In genomic region chr1:167548059-167548932, GRCh38 we compare ENCODE assay signal across 10 cellular contexts. TPM values are rescaled to one million over a fixed set of nuclear protein-coding genes. Genes with fewer than 3 reads are reported as not detected.
DNase-seq lines count a peak whose midpoint lies in the region; ATAC-seq and TF ChIP-seq lines count a peak whose summit lies in the region.
"Had no signal": no experiment of that assay in that cellular context is flagged by ENCODE, and none has a peak within 500 bp of the region (broad histone marks: within the 10 kb centered on the region; RNA-seq: fewer than 3 reads in every experiment).

No MANE protein-coding gene starts in this region.

- no peaks in the 10 kb centered on the region; the same call in 1 of the 2 replicates for H3K27me3 ChIP-seq in GM23338 (ENCODE audit: insufficient read depth)
- H3K27me3 ChIP-seq in heart right ventricle: no peaks in the 10 kb centered on the region
- H3K27me3 ChIP-seq in stomach: no peaks in the 10 kb centered on the region

- H3K9me2 ChIP-seq in GM23338 (ENCODE audit: insufficient read depth): no peaks in the 10 kb centered on the region

- H3K27ac ChIP-seq in GM23338 (ENCODE audit: low read depth) (no peak overlapping the region; the same call in 1 of the 2 replicates), heart right ventricle (peak overlapping the region in 6 of 10 donors; percentile 3 to 91 (median 36)), stomach (peak overlapping the region in 4 of 5 donors; percentile 48 to 75 (median 63))

- 68 to 77% methylated on average over 5 of the region's 5 CpGs for WGBS in heart right ventricle, 2 donors
- 55 to 77% (median 75%) methylated on average over 5 of the region's 5 CpGs for WGBS in stomach, 5 donors
- WGBS in lower leg skin, 2 donors: 58 to 62% methylated on average over 5 of the region's 5 CpGs

- no peaks in the 10 kb centered on the region for H3F3A ChIP-seq in GM23338 (replicated peaks; ENCODE audit: low read depth)

- H3K36me3 Mint-ChIP-seq in GM23338 (ENCODE audit: low read depth) (peaks cover 19% of the 10 kb centered on the region), T-helper 17 cell (ENCODE audit: low read depth) (peaks cover 5% of the 10 kb centered on the region)

- H3K4me3 ChIP-seq in GM23338 (no peak overlapping the region), heart right ventricle (peak overlapping the region in 1 of 10 donors; percentile 22), stomach (no peak overlapping the region), lower leg skin (ENCODE audit: low read depth, poor library complexity, severe bottlenecking) (no peak overlapping the region)

- DNase-seq in GM23338 (ENCODE audit: low spot score) (no peak), T-helper 17 cell (no peak), heart right ventricle (no peak), stomach (no peak), lower leg skin (ENCODE audit: low spot score in 2 of 2) (no peak), superior temporal gyrus (ENCODE audit: extremely low spot score) (no peak)
- no peak for DNase-seq in stimulated activated CD8-positive, alpha-beta memory T cell treated with anti-CD3 and anti-CD28 coated beads, Interleukin-4, amount 100 ng/mL, for 48 hours
- DNase-seq: NCI-H2227 treated with DMSO at 0.1 percent for 48 hours had no signal

- H3K27me3 Mint-ChIP-seq in GM23338 (ENCODE audit: insufficient read depth, low read depth, poor library complexity) (peaks cover 4% of the 10 kb centered on the region), T-helper 17 cell (no peaks in the 10 kb centered on the region)

- TF ChIP-seq POLR2A in stomach (IDR thresholded peaks at IDR 0.05): no peak
- no peak for TF ChIP-seq POLR2A in lower leg skin (IDR thresholded peaks at IDR 0.05)

- no peak overlapping the region for H3K4me2 ChIP-seq in GM23338

- H2AFZ ChIP-seq in GM23338: no peak overlapping the region

- H3K27ac Mint-ChIP-seq in GM23338: 0 out of 2 replicates have a peak overlapping the region, but pooled peaks have one; percentile 78
- peak overlapping the region; percentile 51 for H3K27ac Mint-ChIP-seq in T-helper 17 cell
- H3K27ac Mint-ChIP-seq: WTC11 had no signal

- H3K4me3 Mint-ChIP-seq in GM23338 (no peak overlapping the region), T-helper 17 cell (no peak overlapping the region)
- H3K4me3 Mint-ChIP-seq: WTC11 had no signal

- H4K20me1 ChIP-seq in GM23338 (replicated peaks; ENCODE audit: insufficient read depth): peaks cover 5% of the 10 kb centered on the region

- peaks cover 7% of the 10 kb centered on the region; the same call in 1 of the 2 replicates for H3K36me3 ChIP-seq in GM23338 (ENCODE audit: insufficient read depth)
- H3K36me3 ChIP-seq in heart right ventricle: peaks cover 0 to 47% (median 18%) of the 10 kb centered on the region in 9 donors
- peaks cover 4 to 47% (median 45%) of the 10 kb centered on the region in 4 donors for H3K36me3 ChIP-seq in stomach

- ATAC-seq in GM23338 (no peak), T-helper 17 cell (no peak), heart right ventricle (peak in 2 of 8 donors; percentile 28 to 33), GM21786 (IDR thresholded peaks at IDR 0.05; ENCODE audit: unreplicated experiment) (no peak)
- ATAC-seq: WTC11 had no signal

- H3K4me1 Mint-ChIP-seq in GM23338: peaks cover 13% of the 10 kb centered on the region
- peaks cover 15% of the 10 kb centered on the region for H3K4me1 Mint-ChIP-seq in T-helper 17 cell

- intact Hi-C loops in heart right ventricle (cut with DNase I) (no loop called here), stomach (cut with DNase I; ENCODE audit: low total_unique reads) (no loop called here), lower leg skin (cut with DNase I; ENCODE audit: low total_unique reads) (no loop called here)

- no peak for TF ChIP-seq EP300 in stomach (IDR thresholded peaks at IDR 0.05)

- no peaks in the 10 kb centered on the region for H3K4me1 ChIP-seq in GM23338 (ENCODE audit: insufficient read depth)
- peaks cover 0 to 81% (median 18%) of the 10 kb centered on the region in 9 donors for H3K4me1 ChIP-seq in heart right ventricle
- H3K4me1 ChIP-seq in stomach: peaks cover 17 to 73% (median 37%) of the 10 kb centered on the region in 4 donors

- no peaks in the 10 kb centered on the region for H3K9me3 Mint-ChIP-seq in GM23338
- H3K9me3 Mint-ChIP-seq: WTC11 had no signal

- peaks cover 11% of the 10 kb centered on the region; the same call in 1 of the 2 replicates for H3K79me2 ChIP-seq in GM23338 (replicated peaks; ENCODE audit: insufficient read depth)

- TF ChIP-seq CTCF in GM23338 (conservative IDR thresholded peaks at IDR 0.05; ENCODE audit: low read depth in 2 of 2) (no peak), heart right ventricle (IDR thresholded peaks at IDR 0.05) (no peak), stomach (IDR thresholded peaks at IDR 0.05) (no peak), lower leg skin (IDR thresholded peaks at IDR 0.05) (no peak)

- no peaks in the 10 kb centered on the region for H3K9me3 ChIP-seq in T-helper 17 cell (ENCODE audit: control insufficient read depth, low read length, poor library complexity, severe bottlenecking)
- H3K9me3 ChIP-seq in heart right ventricle: no peaks in the 10 kb centered on the region
- no peaks in the 10 kb centered on the region for H3K9me3 ChIP-seq in stomach

TF ChIP-seq in GM23338, 12 proteins besides CTCF, POLR2A, EP300 and RAD21 (continues in another document):
- no peak for TF ChIP-seq CREB1 (CRISPR knock-in tag; IDR thresholded peaks at IDR 0.05; ENCODE audit: low read depth)
- no peak for TF ChIP-seq POLR2AphosphoS5 (IDR thresholded peaks at IDR 0.05; ENCODE audit: low read depth)
- TF ChIP-seq JUNB (IDR thresholded peaks at IDR 0.05; ENCODE audit: unreplicated experiment): no peak
- no peak for TF ChIP-seq ZNF331 (CRISPR knock-in tag; IDR thresholded peaks at IDR 0.05; ENCODE audit: low read depth)
- TF ChIP-seq REST (IDR thresholded peaks at IDR 0.05; ENCODE audit: unreplicated experiment): no peak
- TF ChIP-seq ZNF114 (CRISPR knock-in tag; IDR thresholded peaks at IDR 0.05): no peak
- TF ChIP-seq NANOG (IDR thresholded peaks at IDR 0.05; ENCODE audit: borderline replicate concordance): no peak
- TF ChIP-seq ETS1 (IDR thresholded peaks at IDR 0.05): no peak

RNA-seq across cellular contexts. Expression of gene CREG1, which starts 5.3 kb away (rescaled TPM):
- total RNA-seq in GM23338 (2014; rRNA removed; shearing (Covaris generic)): 42.7 and 49.4 TPM in 2 replicates
- polyA plus RNA-seq in GM23338 (2016; fragmentation: Nextera tagmentation; extraction: Ambion mirVana): 16.7 and 21.2 TPM in 2 replicates
- 10 to 100 TPM in 1 of 2 donors, 1 to 10 TPM in 1; 7.3 to 12.6 TPM for total RNA-seq in T-helper 17 cell
- 100 to 1,000 TPM in 1 of 10 donors, 10 to 100 TPM in 9; 56.9 to 113 (median 76.7) TPM for total RNA-seq in heart right ventricle
- 10 to 100 TPM; 30.5 to 35.2 TPM for polyA plus RNA-seq in heart right ventricle
- 100 to 1,000 TPM in 2 of 5 donors, 10 to 100 TPM in 3; 74.9 to 120 (median 87.7) TPM for total RNA-seq in stomach
- polyA plus RNA-seq in stomach: 10 to 100 TPM; 44.6 to 70.3 (median 65.9) TPM
- 100 to 1,000 TPM; 196 to 467 (median 339) TPM for total RNA-seq in lower leg skin

RNA-seq across cellular contexts. Expression of gene CD247, which starts 30.0 kb away (rescaled TPM):
- 1.4 TPM in 1 of 2 replicates, not detected in the other for total RNA-seq in GM23338 (2014; rRNA removed; shearing (Covaris generic))
- polyA plus RNA-seq in GM23338 (2016; fragmentation: Nextera tagmentation; extraction: Ambion mirVana) (1.2 and 1.6 TPM in 2 replicates), heart right ventricle (under 1 TPM; 0.39 to 0.66 TPM), stomach (1 to 10 TPM in 2 of 3 donors, under 1 TPM in 1; 0.68 to 3.1 (median 1.0) TPM)
- total RNA-seq in T-helper 17 cell (100 to 1,000 TPM; 265 to 295 TPM), heart right ventricle (1 to 10 TPM in 2 of 10 donors, under 1 TPM in 7, not detected in 1; 0.31 to 6.5 (median 0.74) TPM), stomach (1 to 10 TPM in 2 of 5 donors, not detected in 3; 5.3 to 6.7 TPM), lower leg skin (under 1 TPM in 3 of 4 donors, not detected in 1; 0.27 to 0.61 (median 0.58) TPM)

Comparison
In these comparisons a context has a peak if more than half of its experiments do, and no peak if none do; other contexts are left out.
1. RNA of gene CD247, which starts 30.0 kb away (total RNA-seq): 265 to 295 TPM in T-helper 17 cell; 1.4 TPM in GM23338, 0.31 to 6.5 TPM in heart right ventricle, 0.27 to 0.61 TPM in lower leg skin and 5.3 to 6.7 TPM in stomach; every median in the first group is over 10 times any median in the second.